22 cellular contexts compared by ENCODE assay signal in the genomic region with DNA sequence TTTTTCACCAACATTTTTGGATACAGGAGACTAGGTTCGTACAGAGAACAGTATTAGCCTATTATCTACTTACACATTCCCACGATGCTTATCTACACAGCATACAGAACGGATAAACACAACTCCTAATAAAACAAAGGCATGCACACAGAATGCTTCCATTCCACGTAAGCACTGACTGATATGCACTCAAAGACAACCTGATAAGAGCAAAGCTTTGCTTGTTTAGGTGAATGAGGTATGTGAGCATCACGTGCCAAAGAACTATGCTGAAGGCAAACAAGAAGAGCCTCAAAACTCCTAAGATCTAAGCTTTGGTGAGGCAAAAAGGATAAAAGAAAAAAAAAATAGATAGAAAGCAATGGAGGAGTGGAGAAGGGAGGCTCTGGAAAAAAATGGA.
DNase-seq lines count a peak whose midpoint lies in the region; ATAC-seq and TF ChIP-seq lines count a peak whose summit lies in the region.
"Had no signal": no experiment of that assay in that cellular context is flagged by ENCODE, and none has a peak within 500 bp of the region (broad histone marks: within the 10 kb centered on the region; RNA-seq: fewer than 3 reads in every experiment).

No MANE protein-coding gene starts in this region.

- peaks cover 37% of the 10 kb centered on the region for H3K9me3 ChIP-seq in Caco-2
- H3K9me3 ChIP-seq in mucosa of descending colon, result peaks cover 8% of the 10 kb centered on the region

- CTCF ChIA-PET in Caco-2 (lab: Charles Lee), result no interaction called here
- CTCF ChIA-PET in activated CD4-positive, alpha-beta T cell treated with anti-CD3 and anti-CD28 coated beads, Interleukin-2, amount 10 ng/mL, durations not matched to agents 7 days and 5 days (lab: Charles Lee), result no interaction called here

- POLR2A ChIA-PET in Caco-2 (lab: Charles Lee), result no interaction called here
- POLR2A ChIA-PET in activated CD4-positive, alpha-beta T cell treated with anti-CD3 and anti-CD28 coated beads, Interleukin-2, amount 10 ng/mL, durations not matched to agents 7 days and 5 days (lab: Charles Lee), result no interaction called here

- TF ChIP-seq CTCF in Caco-2 (IDR thresholded peaks at IDR 0.05; ENCODE audit: insufficient read depth in 1 of 2, low read depth in 1 of 2, low read length in 1 of 2, severe bottlenecking in 1 of 2, unreplicated experiment in 1 of 2), result no peak
- TF ChIP-seq CTCF in mucosa of descending colon (IDR thresholded peaks at IDR 0.05), result no peak

- intact Hi-C loops in Caco-2 (cut with micrococcal nuclease; ENCODE audit: unreplicated experiment), result loop anchor here (1.0 to 10.0 kb wide), 5 partner anchors 16 to 1943 kb away; no protein-coding TSS in a partner anchor
- intact Hi-C loops in mucosa of descending colon (cut with DNase I, micrococcal nuclease), result no loop called here
- intact Hi-C loops in sciatic nerve (cut with DNase I), result no loop called here

- peaks cover 29% of the 10 kb centered on the region for H3K9me3 Mint-ChIP-seq in Caco-2 (ENCODE audit: unreplicated experiment)
- H3K9me3 Mint-ChIP-seq in activated CD4-positive, alpha-beta T cell treated with anti-CD3 and anti-CD28 coated beads, Interleukin-2, amount 10 ng/mL, durations not matched to agents 7 days and 5 days, result peaks cover 21% of the 10 kb centered on the region

- H3K4me1 ChIP-seq in Caco-2, result peaks cover 29% of the 10 kb centered on the region
- H3K4me1 ChIP-seq in mucosa of descending colon (ENCODE audit: low read depth), result no peaks in the 10 kb centered on the region

- no TSS peak for BruUV-seq in Caco-2 (replicated peaks; lab: Mats Ljungman, UMichigan)

- peak; percentile 46 for ATAC-seq in mucosa of descending colon
- no peak for ATAC-seq in sciatic nerve

- H3K4me3 ChIP-seq in Caco-2 (ENCODE audit: low read depth, low read length) (no peak overlapping the region), mucosa of descending colon (no peak overlapping the region)

- H3K27ac Mint-ChIP-seq in Caco-2 (ENCODE audit: unreplicated experiment), result peak overlapping the region; percentile 96
- no peak overlapping the region for H3K27ac Mint-ChIP-seq in activated CD4-positive, alpha-beta T cell treated with anti-CD3 and anti-CD28 coated beads, Interleukin-2, amount 10 ng/mL, durations not matched to agents 7 days and 5 days
- H3K27ac Mint-ChIP-seq: HFFc6, IgD-negative memory B cell had no signal

- H3K36me3 Mint-ChIP-seq in Caco-2 (ENCODE audit: insufficient read depth, unreplicated experiment), result peaks cover 6% of the 10 kb centered on the region
- H3K36me3 Mint-ChIP-seq in activated CD4-positive, alpha-beta T cell treated with anti-CD3 and anti-CD28 coated beads, Interleukin-2, amount 10 ng/mL, durations not matched to agents 7 days and 5 days (ENCODE audit: low read depth), result peaks cover 10% of the 10 kb centered on the region

- H3K27me3 Mint-ChIP-seq in Caco-2 (ENCODE audit: insufficient read depth, unreplicated experiment), result no peaks in the 10 kb centered on the region
- no peaks in the 10 kb centered on the region for H3K27me3 Mint-ChIP-seq in activated CD4-positive, alpha-beta T cell treated with anti-CD3 and anti-CD28 coated beads, Interleukin-2, amount 10 ng/mL, durations not matched to agents 7 days and 5 days
- H3K27me3 Mint-ChIP-seq: IgD-negative memory B cell had no signal

- no peaks in the 10 kb centered on the region; the same call in 1 of the 2 replicates for H3K36me3 ChIP-seq in Caco-2 (ENCODE audit: control insufficient read depth, insufficient read depth, low read length)
- no peaks in the 10 kb centered on the region for H3K36me3 ChIP-seq in mucosa of descending colon (ENCODE audit: low read depth)

- DNase-seq in Caco-2, result peak; percentile 80 to 85
- peak; percentile 37 for DNase-seq in HuH-7 (ENCODE audit: low spot score)
- DNase-seq in astrocyte of the hippocampus (ENCODE audit: low read depth, low spot score), result peak; percentile 16
- DNase-seq in mucosa of descending colon, result no peak
- no peak for DNase-seq in sciatic nerve (ENCODE audit: low spot score)
- no peak for DNase-seq in activated CD4-positive, alpha-beta T cell treated with anti-CD3 and anti-CD28 coated beads, Interleukin-2, amount 10 ng/mL, durations not matched to agents 7 days and 5 days
- DNase-seq in NCI-H774 (lab: John Stamatoyannopoulos, UW), result no peak
- no peak for DNase-seq in NCI-H446 treated with DMSO at 0.1 percent for 48 hours (lab: John Stamatoyannopoulos, UW)
- DNase-seq: C1 segment of cervical spinal cord, DMS79, H7, HFFc6, Karpas-422, MM.1S, NCI-H1092 treated with DMSO at 0.1 percent for 48 hours, NCI-H146, NCI-H2029 treated with DMSO at 0.1 percent for 48 hours, NCI-H2171, NCI-H446, OCI-M1, SHP77 treated with DMSO at 0.1 percent for 48 hours had no signal

- H3K27me3 ChIP-seq in Caco-2 (replicated peaks; ENCODE audit: control insufficient read depth, insufficient read depth, low read length), result no peaks in the 10 kb centered on the region

- H3K4me1 Mint-ChIP-seq in Caco-2 (ENCODE audit: low read depth, unreplicated experiment), result peaks cover 20% of the 10 kb centered on the region
- H3K4me1 Mint-ChIP-seq in activated CD4-positive, alpha-beta T cell treated with anti-CD3 and anti-CD28 coated beads, Interleukin-2, amount 10 ng/mL, durations not matched to agents 7 days and 5 days, result peaks cover 2% of the 10 kb centered on the region
- H3K4me1 Mint-ChIP-seq: IgD-negative memory B cell had no signal

- peak overlapping the region; percentile 44 for H3K4me3 Mint-ChIP-seq in Caco-2 (ENCODE audit: unreplicated experiment)
- H3K4me3 Mint-ChIP-seq in activated CD4-positive, alpha-beta T cell treated with anti-CD3 and anti-CD28 coated beads, Interleukin-2, amount 10 ng/mL, durations not matched to agents 7 days and 5 days, result no peak overlapping the region
- H3K4me3 Mint-ChIP-seq: HFFc6, IgD-negative memory B cell had no signal

Comparison
In these comparisons a context has a peak if more than half of its experiments do, and no peak if none do; other contexts are left out.
1. DNase-seq: peak in Caco-2 (2 of 2), HuH-7 (single experiment) and astrocyte of the hippocampus (single experiment); none in mucosa of descending colon (0 of 3), sciatic nerve (single experiment), activated CD4-positive, alpha-beta T cell treated with anti-CD3 and anti-CD28 coated beads, Interleukin-2, amount 10 ng/mL, durations not matched to agents 7 days and 5 days (single experiment), NCI-H774 (single experiment) and NCI-H446 treated with DMSO at 0.1 percent for 48 hours (single experiment).